In the genomic region with DNA sequence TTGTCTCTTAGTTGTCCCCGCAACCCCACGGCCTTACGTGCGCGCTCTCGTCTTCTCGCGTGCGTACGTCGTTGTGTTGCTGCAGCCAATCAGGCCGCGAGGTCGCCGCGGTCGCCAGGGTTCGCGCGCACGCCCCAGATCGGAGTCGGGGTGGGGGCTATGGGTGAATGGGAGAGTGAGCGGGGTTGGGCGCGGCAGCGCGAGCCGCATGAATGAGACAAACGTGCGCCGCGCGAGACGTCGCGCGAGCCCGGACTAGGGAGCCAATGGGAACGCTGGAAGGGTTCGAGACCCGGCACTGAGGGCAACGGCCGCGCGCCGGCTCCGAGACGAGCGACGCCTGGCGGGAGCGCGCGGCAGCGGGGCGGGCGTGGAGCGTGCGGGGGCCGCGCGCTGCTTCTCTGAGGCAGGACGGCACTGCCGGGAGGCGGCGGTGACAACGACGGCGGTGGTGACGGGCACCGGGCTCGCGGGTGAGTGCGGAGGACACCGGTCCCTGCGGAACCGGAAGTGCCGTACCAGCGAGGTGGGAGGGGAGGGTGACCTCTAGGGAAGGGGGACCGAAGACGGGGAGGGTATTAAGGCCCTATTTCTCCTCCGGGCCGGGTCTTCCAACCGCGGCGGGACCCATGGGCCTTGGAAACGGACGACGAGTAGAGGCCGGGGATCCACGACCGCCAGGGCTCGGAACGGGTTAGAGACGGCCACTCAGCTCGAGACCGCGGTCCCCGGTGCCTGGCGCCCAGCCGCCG, we compare ENCODE assay signal across 1 cellular context.
TF ChIP-seq lines count a peak whose summit lies in the region.

A gene with protein sequence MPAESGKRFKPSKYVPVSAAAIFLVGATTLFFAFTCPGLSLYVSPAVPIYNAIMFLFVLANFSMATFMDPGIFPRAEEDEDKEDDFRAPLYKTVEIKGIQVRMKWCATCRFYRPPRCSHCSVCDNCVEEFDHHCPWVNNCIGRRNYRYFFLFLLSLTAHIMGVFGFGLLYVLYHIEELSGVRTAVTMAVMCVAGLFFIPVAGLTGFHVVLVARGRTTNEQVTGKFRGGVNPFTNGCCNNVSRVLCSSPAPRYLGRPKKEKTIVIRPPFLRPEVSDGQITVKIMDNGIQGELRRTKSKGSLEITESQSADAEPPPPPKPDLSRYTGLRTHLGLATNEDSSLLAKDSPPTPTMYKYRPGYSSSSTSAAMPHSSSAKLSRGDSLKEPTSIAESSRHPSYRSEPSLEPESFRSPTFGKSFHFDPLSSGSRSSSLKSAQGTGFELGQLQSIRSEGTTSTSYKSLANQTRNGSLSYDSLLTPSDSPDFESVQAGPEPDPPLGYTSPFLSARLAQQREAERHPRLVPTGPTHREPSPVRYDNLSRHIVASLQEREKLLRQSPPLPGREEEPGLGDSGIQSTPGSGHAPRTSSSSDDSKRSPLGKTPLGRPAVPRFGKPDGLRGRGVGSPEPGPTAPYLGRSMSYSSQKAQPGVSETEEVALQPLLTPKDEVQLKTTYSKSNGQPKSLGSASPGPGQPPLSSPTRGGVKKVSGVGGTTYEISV (plus strand): TSS at position 400 of the 752 bp plus-strand sequence. CDS start 4,977 bp downstream, outside the sequence.

TF ChIP-seq in A549, 52 proteins besides CTCF, POLR2A, EP300 and RAD21 (continued from another document):
- TF ChIP-seq HOXB5 (CRISPR knock-in tag; IDR thresholded peaks at IDR 0.05) (0 out of 2 replicates have a peak, but pooled peaks have one; percentile 42), HEYL (CRISPR knock-in tag; IDR thresholded peaks at IDR 0.05) (no peak), JUN (IDR thresholded peaks at IDR 0.05) (peak in 1 of 2 experiments; percentile 51; a peak in 3 of 5 replicates)
- TF ChIP-seq, protein P1, sequence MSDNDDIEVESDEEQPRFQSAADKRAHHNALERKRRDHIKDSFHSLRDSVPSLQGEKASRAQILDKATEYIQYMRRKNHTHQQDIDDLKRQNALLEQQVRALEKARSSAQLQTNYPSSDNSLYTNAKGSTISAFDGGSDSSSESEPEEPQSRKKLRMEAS (IDR thresholded peaks at IDR 0.05) = peak; percentile 73
- TF ChIP-seq, protein P2, sequence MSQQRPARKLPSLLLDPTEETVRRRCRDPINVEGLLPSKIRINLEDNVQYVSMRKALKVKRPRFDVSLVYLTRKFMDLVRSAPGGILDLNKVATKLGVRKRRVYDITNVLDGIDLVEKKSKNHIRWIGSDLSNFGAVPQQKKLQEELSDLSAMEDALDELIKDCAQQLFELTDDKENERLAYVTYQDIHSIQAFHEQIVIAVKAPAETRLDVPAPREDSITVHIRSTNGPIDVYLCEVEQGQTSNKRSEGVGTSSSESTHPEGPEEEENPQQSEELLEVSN (IDR thresholded peaks at IDR 0.05; ENCODE audit: borderline replicate concordance, low read depth) = peak; percentile 59; the same call in 1 of the 2 replicates
